In the genomic region with DNA sequence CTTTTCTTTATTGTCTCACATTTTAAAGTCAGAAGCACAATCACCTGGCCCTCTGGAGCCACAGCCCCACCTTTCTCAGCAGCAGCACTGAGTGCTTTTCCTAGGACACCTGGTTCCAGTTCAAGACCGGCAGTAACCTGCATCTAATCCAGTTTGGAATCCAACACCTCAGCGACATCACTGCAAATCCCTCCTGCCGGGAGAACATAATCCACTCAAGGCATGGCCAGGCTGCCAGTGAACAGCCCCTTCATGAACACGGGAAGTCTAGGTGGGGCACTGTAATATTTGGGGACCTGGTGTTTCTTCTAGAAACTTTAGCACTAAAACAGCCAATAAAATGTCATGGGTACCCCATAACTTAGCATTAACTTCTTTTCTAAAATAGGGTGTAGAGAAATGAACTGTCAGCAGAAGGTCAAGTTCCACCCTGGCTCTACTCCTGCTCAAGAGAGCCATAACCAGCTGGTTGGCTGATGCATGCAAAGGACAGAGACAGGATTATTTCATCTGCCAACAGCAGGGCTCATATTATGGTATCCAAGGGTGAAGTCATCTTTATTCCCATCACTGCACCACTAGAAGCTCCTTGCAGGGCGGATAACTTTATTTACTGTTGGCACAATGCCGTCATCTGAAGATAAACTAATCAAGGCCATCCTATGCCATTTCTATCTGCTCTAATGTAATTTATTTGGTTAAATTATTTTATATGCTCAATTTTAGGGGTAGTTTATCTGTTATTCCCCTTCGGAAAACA, we compare ENCODE assay signal across 18 cellular contexts.
A peak's percentile ranks its signal among the peaks of the same experiment; 100 is the strongest.
DNase-seq lines count a peak whose midpoint lies in the region; ATAC-seq, FAIRE-seq and TF ChIP-seq lines count a peak whose summit lies in the region.
"Had no signal": no experiment of that assay in that cellular context is flagged by ENCODE, and none has a peak within 500 bp of the region (broad histone marks: within the 10 kb centered on the region; RNA-seq: fewer than 3 reads in every experiment).

No MANE protein-coding gene starts in this region.

- H3K27ac Mint-ChIP-seq in WTC11: no peak overlapping the region
- H3K27ac Mint-ChIP-seq: CD4-positive, alpha-beta T cell; stimulated activated effector memory CD8-positive, alpha-beta T cell treated with anti-CD3 and anti-CD28 coated beads, Interleukin-12 subunit alpha, Interleukin-12 subunit beta, amount 100 ng/mL, for 72 hours had no signal

- TF ChIP-seq CTCF in BE2C (IDR thresholded peaks at IDR 0.05; ENCODE audit: low read depth, low read length): no peak
- TF ChIP-seq CTCF in dorsolateral prefrontal cortex (IDR thresholded peaks at IDR 0.05 in 54 of 56, conservative IDR thresholded peaks at IDR 0.05 in 2 of 56; ENCODE audit: low read depth in 1 of 56, partially characterized antibody in 56 of 56): no peak
- no peak for TF ChIP-seq CTCF in neutrophil (IDR thresholded peaks at IDR 0.05)
- TF ChIP-seq CTCF in kidney (IDR thresholded peaks at IDR 0.05; ENCODE audit: borderline replicate concordance, extremely low read depth, insufficient read depth): no peak
- no peak for TF ChIP-seq CTCF in WTC11 (IDR thresholded peaks at IDR 0.05)

- H3K27ac ChIP-seq in dorsolateral prefrontal cortex (peak overlapping the region in 30 of 59 donors; percentile 6 to 76 (median 30)), neutrophil (peak overlapping the region; percentile 55), kidney (ENCODE audit: low read depth in 2 of 2, low read length in 2 of 2) (no peak overlapping the region)
- H3K27ac ChIP-seq: ascending aorta, lower lobe of right lung, SK-N-MC had no signal

- H3K9me3 ChIP-seq in BE2C (no peaks in the 10 kb centered on the region), neutrophil (no peaks in the 10 kb centered on the region), kidney (ENCODE audit: control insufficient read depth in 1 of 2, low read length in 2 of 2) (no peaks in the 10 kb centered on the region)
- H3K9me3 ChIP-seq: ascending aorta, lower lobe of right lung had no signal

- peak; percentile 66 for DNase-seq in BE2C
- DNase-seq in NCI-H2196 treated with DMSO at 0.1 percent for 48 hours (lab: John Stamatoyannopoulos, UW; ENCODE audit: unreplicated experiment): peak; percentile 26
- DNase-seq in dorsolateral prefrontal cortex: no peak
- no peak for DNase-seq in kidney
- DNase-seq in WTC11 (ENCODE audit: low spot score): no peak
- DNase-seq: activated CD4-positive, alpha-beta T cell treated with anti-CD3 and anti-CD28 coated beads for 48 hours; CD4-positive, alpha-beta T cell; DMS79 treated with DMSO at 0.1 percent for 48 hours; lower lobe of right lung; posterior cingulate gyrus had no signal

- H3K36me3 Mint-ChIP-seq in WTC11: no peaks in the 10 kb centered on the region; the same call in 1 of the 2 replicates
- H3K36me3 Mint-ChIP-seq: stimulated activated effector memory CD8-positive, alpha-beta T cell treated with anti-CD3 and anti-CD28 coated beads, Interleukin-12 subunit alpha, Interleukin-12 subunit beta, amount 100 ng/mL, for 72 hours had no signal

- POLR2A ChIA-PET in WTC11 (lab: Charles Lee): no interaction called here

- no peak overlapping the region for H3K4me3 Mint-ChIP-seq in WTC11
- H3K4me3 Mint-ChIP-seq: CD4-positive, alpha-beta T cell; stimulated activated effector memory CD8-positive, alpha-beta T cell treated with anti-CD3 and anti-CD28 coated beads, Interleukin-12 subunit alpha, Interleukin-12 subunit beta, amount 100 ng/mL, for 72 hours had no signal

- CTCF ChIA-PET in WTC11 (lab: Charles Lee): interaction anchor here (2.7 kb wide), 1 partner anchor 18 kb away, joined by 7 read pairs; no protein-coding TSS in a partner anchor

- no peaks in the 10 kb centered on the region for H3K9me3 Mint-ChIP-seq in WTC11
- H3K9me3 Mint-ChIP-seq: CD4-positive, alpha-beta T cell; stimulated activated effector memory CD8-positive, alpha-beta T cell treated with anti-CD3 and anti-CD28 coated beads, Interleukin-12 subunit alpha, Interleukin-12 subunit beta, amount 100 ng/mL, for 72 hours had no signal

- H3K4me1 Mint-ChIP-seq in WTC11: no peaks in the 10 kb centered on the region
- H3K4me1 Mint-ChIP-seq: stimulated activated effector memory CD8-positive, alpha-beta T cell treated with anti-CD3 and anti-CD28 coated beads, Interleukin-12 subunit alpha, Interleukin-12 subunit beta, amount 100 ng/mL, for 72 hours had no signal

- no peaks in the 10 kb centered on the region for H3K27me3 ChIP-seq in BE2C
- H3K27me3 ChIP-seq in dorsolateral prefrontal cortex: no peaks in the 10 kb centered on the region
- no peaks in the 10 kb centered on the region for H3K27me3 ChIP-seq in neutrophil
- H3K27me3 ChIP-seq: ascending aorta had no signal

- H3K4me1 ChIP-seq in BE2C: peaks cover 32% of the 10 kb centered on the region
- H3K4me1 ChIP-seq in neutrophil (ENCODE audit: control insufficient read depth in 1 of 2, insufficient read depth in 1 of 2, low read depth in 1 of 2, low read length in 1 of 2): peaks cover 26 to 37% of the 10 kb centered on the region in 2 experiments
- peaks cover 0 to 4% of the 10 kb centered on the region in 2 donors for H3K4me1 ChIP-seq in kidney (ENCODE audit: control insufficient read depth in 1 of 2, insufficient read depth in 1 of 2, low read depth in 1 of 2, low read length in 2 of 2)

- no peaks in the 10 kb centered on the region for H3K27me3 Mint-ChIP-seq in WTC11 (ENCODE audit: low read depth)
- H3K27me3 Mint-ChIP-seq: CD4-positive, alpha-beta T cell had no signal

- ATAC-seq in GM19467 (IDR thresholded peaks at IDR 0.05; ENCODE audit: unreplicated experiment) (no peak), HG03442 (IDR thresholded peaks at IDR 0.05; ENCODE audit: unreplicated experiment) (no peak), WTC11 (no peak)
- ATAC-seq: HCT116; stimulated activated effector memory CD8-positive, alpha-beta T cell treated with anti-CD3 and anti-CD28 coated beads, Interleukin-12 subunit alpha, Interleukin-12 subunit beta, amount 100 ng/mL, for 72 hours had no signal

- H3K36me3 ChIP-seq in BE2C: no peaks in the 10 kb centered on the region
- H3K36me3 ChIP-seq in neutrophil: no peaks in the 10 kb centered on the region
- no peaks in the 10 kb centered on the region for H3K36me3 ChIP-seq in kidney (ENCODE audit: control insufficient read depth in 1 of 2, insufficient read depth in 2 of 2, low read length in 2 of 2)
- H3K36me3 ChIP-seq: ascending aorta, lower lobe of right lung had no signal

- H3K9ac ChIP-seq in kidney (ENCODE audit: low read length in 2 of 2): no peak overlapping the region

- intact Hi-C loops in dorsolateral prefrontal cortex (cut with DNase I) (no loop called here), kidney (cut with DNase I) (no loop called here)

- FAIRE-seq in kidney (lab: Jason Lieb, UNC): no peak
- FAIRE-seq: HTR-8/SVneo had no signal

- H3K4me3 ChIP-seq in BE2C (ENCODE audit: low read depth, low read length): peak overlapping the region; percentile 3
- no peak overlapping the region for H3K4me3 ChIP-seq in dorsolateral prefrontal cortex
- H3K4me3 ChIP-seq in neutrophil (ENCODE audit: low read depth in 1 of 2, low read length in 1 of 2): no peak overlapping the region
- no peak overlapping the region for H3K4me3 ChIP-seq in kidney (ENCODE audit: low read length in 2 of 2)
- H3K4me3 ChIP-seq: ascending aorta, lower lobe of right lung, SK-N-MC had no signal

TF ChIP-seq in WTC11, 78 proteins besides CTCF, POLR2A, EP300 and RAD21 (continues in another document):
- TF ChIP-seq, protein P1, sequence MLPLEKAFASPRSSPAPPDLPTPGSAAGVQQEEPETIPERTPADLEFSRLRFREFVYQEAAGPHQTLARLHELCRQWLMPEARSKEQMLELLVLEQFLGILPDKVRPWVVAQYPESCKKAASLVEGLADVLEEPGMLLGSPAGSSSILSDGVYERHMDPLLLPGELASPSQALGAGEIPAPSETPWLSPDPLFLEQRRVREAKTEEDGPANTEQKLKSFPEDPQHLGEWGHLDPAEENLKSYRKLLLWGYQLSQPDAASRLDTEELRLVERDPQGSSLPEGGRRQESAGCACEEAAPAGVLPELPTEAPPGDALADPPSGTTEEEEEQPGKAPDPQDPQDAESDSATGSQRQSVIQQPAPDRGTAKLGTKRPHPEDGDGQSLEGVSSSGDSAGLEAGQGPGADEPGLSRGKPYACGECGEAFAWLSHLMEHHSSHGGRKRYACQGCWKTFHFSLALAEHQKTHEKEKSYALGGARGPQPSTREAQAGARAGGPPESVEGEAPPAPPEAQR (CRISPR knock-in tag; IDR thresholded peaks at IDR 0.05): no peak
- TF ChIP-seq ZNF423 (CRISPR knock-in tag; IDR thresholded peaks at IDR 0.05) (no peak), FOXK1 (CRISPR knock-in tag; IDR thresholded peaks at IDR 0.05) (no peak), GRHL2 (CRISPR knock-in tag; IDR thresholded peaks at IDR 0.05; ENCODE audit: insufficient replicate concordance, severe bottlenecking) (no peak), SP1 (CRISPR knock-in tag; conservative IDR thresholded peaks at IDR 0.05) (no peak), EMX1 (CRISPR knock-in tag; IDR thresholded peaks at IDR 0.05) (no peak), MYBL2 (CRISPR knock-in tag; IDR thresholded peaks at IDR 0.05) (no peak), ZNF263 (CRISPR knock-in tag; IDR thresholded peaks at IDR 0.05; ENCODE audit: low read depth) (no peak), FOXJ3 (CRISPR knock-in tag; IDR thresholded peaks at IDR 0.05; ENCODE audit: borderline replicate concordance) (no peak), JUN (CRISPR knock-in tag; IDR thresholded peaks at IDR 0.05) (no peak)
- TF ChIP-seq, protein P2, sequence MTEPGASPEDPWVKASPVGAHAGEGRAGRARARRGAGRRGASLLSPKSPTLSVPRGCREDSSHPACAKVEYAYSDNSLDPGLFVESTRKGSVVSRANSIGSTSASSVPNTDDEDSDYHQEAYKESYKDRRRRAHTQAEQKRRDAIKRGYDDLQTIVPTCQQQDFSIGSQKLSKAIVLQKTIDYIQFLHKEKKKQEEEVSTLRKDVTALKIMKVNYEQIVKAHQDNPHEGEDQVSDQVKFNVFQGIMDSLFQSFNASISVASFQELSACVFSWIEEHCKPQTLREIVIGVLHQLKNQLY (CRISPR knock-in tag; IDR thresholded peaks at IDR 0.05): no peak
- TF ChIP-seq, protein P3, sequence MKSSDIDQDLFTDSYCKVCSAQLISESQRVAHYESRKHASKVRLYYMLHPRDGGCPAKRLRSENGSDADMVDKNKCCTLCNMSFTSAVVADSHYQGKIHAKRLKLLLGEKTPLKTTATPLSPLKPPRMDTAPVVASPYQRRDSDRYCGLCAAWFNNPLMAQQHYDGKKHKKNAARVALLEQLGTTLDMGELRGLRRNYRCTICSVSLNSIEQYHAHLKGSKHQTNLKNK (CRISPR knock-in tag; IDR thresholded peaks at IDR 0.05): no peak
- TF ChIP-seq, protein P4, sequence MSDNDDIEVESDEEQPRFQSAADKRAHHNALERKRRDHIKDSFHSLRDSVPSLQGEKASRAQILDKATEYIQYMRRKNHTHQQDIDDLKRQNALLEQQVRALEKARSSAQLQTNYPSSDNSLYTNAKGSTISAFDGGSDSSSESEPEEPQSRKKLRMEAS (CRISPR knock-in tag; IDR thresholded peaks at IDR 0.05): no peak

Comparison
In these comparisons a context has a peak if more than half of its experiments do, and no peak if none do; other contexts are left out.
1. DNase-seq: peak in BE2C (single experiment) and NCI-H2196 treated with DMSO at 0.1 percent for 48 hours (single experiment); none in dorsolateral prefrontal cortex (0 of 10), kidney (single experiment) and WTC11 (single experiment).
2. H3K27ac ChIP-seq: peak in dorsolateral prefrontal cortex (30 of 59) and neutrophil (single experiment); none in kidney (0 of 2).